8 cellular contexts compared by ENCODE assay signal in the genomic region with DNA sequence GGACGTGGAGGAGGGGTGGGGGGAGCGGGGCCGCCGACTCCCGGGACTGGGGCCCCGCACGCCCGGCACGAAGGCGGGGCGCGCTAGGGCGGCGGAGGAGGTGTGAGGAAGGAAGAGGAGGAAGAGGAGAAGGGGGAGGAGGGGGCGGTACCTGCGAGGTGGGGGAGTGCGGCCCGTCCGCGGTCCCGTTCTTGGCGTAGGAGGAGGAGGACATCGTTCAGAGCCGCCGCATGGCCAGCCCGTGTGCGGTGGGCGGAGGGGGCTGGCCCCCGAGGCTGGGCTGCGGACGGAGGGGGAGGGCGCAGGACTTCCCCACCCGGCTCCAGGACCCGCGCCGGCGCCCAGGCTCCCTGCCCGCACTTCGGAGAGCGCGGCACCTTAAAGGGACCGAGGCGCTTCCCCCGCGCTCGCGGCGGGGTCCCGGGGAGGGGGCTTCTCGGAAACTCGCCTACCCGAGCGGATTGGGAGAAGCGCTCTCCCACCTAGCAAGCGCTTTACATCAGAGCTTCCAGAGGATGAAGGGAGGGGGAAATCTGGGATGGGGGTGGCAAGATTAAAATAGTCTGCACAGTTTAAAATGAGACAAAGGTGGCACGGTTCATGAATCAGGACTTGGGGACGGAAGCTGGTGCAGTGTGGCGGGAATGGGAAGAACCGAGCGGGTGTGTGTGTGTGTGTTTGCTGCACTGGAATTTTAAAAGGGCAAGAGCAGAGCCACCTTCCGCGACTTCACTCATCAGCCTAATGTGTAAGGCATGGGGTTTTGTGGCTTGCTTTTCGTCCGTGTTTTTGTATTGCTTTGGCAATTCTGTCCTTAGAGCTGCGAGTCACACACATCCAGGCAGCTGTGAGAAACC. TPM values are rescaled to one million over a fixed set of nuclear protein-coding genes. Genes with fewer than 3 reads are reported as not detected.
DNase-seq lines count a peak whose midpoint lies in the region; ATAC-seq and TF ChIP-seq lines count a peak whose summit lies in the region.

Gene CACNB4 (minus strand): TSS at position 247 of the 857 bp plus-strand sequence.

- H3K36me3 Mint-ChIP-seq in activated CD4-positive, alpha-beta T cell treated with anti-CD3 and anti-CD28 coated beads, Interleukin-2, amount 10 ng/mL, durations not matched to agents 24 days and 14 days (ENCODE audit: low read depth): no peaks in the 10 kb centered on the region

- H3K4me3 ChIP-seq in HL-60 (replicated peaks; ENCODE audit: insufficient read depth, low read length): peak within 1 kb of the TSS; percentile 75
- H3K4me3 ChIP-seq in fibroblast of villous mesenchyme (ENCODE audit: low read depth, low read length): peak within 1 kb of the TSS; percentile 54

- peak within 1 kb of the TSS; percentile 84 for H3K4me3 Mint-ChIP-seq in activated CD4-positive, alpha-beta T cell treated with anti-CD3 and anti-CD28 coated beads, Interleukin-2, amount 10 ng/mL, durations not matched to agents 24 days and 14 days

- no peak for ATAC-seq in HG03439 (IDR thresholded peaks at IDR 0.05; ENCODE audit: unreplicated experiment)
- ATAC-seq in HG02763 (IDR thresholded peaks at IDR 0.05; ENCODE audit: unreplicated experiment): no peak

- peaks cover 16% of the 10 kb centered on the region for H3K4me1 Mint-ChIP-seq in activated CD4-positive, alpha-beta T cell treated with anti-CD3 and anti-CD28 coated beads, Interleukin-2, amount 10 ng/mL, durations not matched to agents 24 days and 14 days

- intact Hi-C loops in activated CD4-positive, alpha-beta T cell treated with anti-CD3 and anti-CD28 coated beads, Interleukin-2, amount 10 ng/mL, durations not matched to agents 24 days and 14 days (cut with micrococcal nuclease): loop anchor here (2.0 kb wide), 1 partner anchor 76 kb away; the partner anchor contains the start of gene STAM2

- H3K9me3 Mint-ChIP-seq in activated CD4-positive, alpha-beta T cell treated with anti-CD3 and anti-CD28 coated beads, Interleukin-2, amount 10 ng/mL, durations not matched to agents 24 days and 14 days: no peaks in the 10 kb centered on the region

- TF ChIP-seq CTCF in HL-60 (IDR thresholded peaks at IDR 0.05; ENCODE audit: insufficient read depth, low read length) (no peak), fibroblast of villous mesenchyme (IDR thresholded peaks at IDR 0.05; ENCODE audit: insufficient read depth, low read depth, low read length) (no peak)

- H3K27ac Mint-ChIP-seq in activated CD4-positive, alpha-beta T cell treated with anti-CD3 and anti-CD28 coated beads, Interleukin-2, amount 10 ng/mL, durations not matched to agents 24 days and 14 days: peak within 1 kb of the TSS; percentile 14

- H3K27me3 ChIP-seq in HL-60 (ENCODE audit: insufficient read depth, poor library complexity, severe bottlenecking): no peaks in the 10 kb centered on the region

- H3K27me3 Mint-ChIP-seq in activated CD4-positive, alpha-beta T cell treated with anti-CD3 and anti-CD28 coated beads, Interleukin-2, amount 10 ng/mL, durations not matched to agents 24 days and 14 days: peaks cover 54% of the 10 kb centered on the region

- DNase-seq in activated naive CD4-positive, alpha-beta T cell treated with Interleukin-2 at 50 U/mL for 16 hours: peak; percentile 2
- no peak for DNase-seq in activated naive CD4-positive, alpha-beta T cell (lab: John Stamatoyannopoulos, UW)
- DNase-seq in HL-60 (ENCODE audit: low read depth in 1 of 2, low spot score in 1 of 2): peak; percentile 10 to 55
- DNase-seq in activated CD4-positive, alpha-beta T cell treated with anti-CD3 and anti-CD28 coated beads, Interleukin-2, amount 10 ng/mL, durations not matched to agents 24 days and 14 days: peak; percentile 65
- DNase-seq in fibroblast of villous mesenchyme (ENCODE audit: low read depth): peak; percentile 8
- peak; percentile 19 for DNase-seq in occipital lobe (lab: John Stamatoyannopoulos, UW)

- no peak within 1 kb of the TSS for H3K27ac ChIP-seq in HL-60 (replicated peaks)

RNA-seq across cellular contexts. Expression of gene CACNB4, which starts in this region (rescaled TPM):
- total RNA-seq in activated CD4-positive, alpha-beta T cell treated with anti-CD3 and anti-CD28 coated beads, Interleukin-2, amount 10 ng/mL, durations not matched to agents 24 days and 14 days: 0.19 and 0.31 TPM in 2 replicates
- total RNA-seq in fibroblast of villous mesenchyme (0.32 and 0.43 TPM in 2 replicates), occipital lobe (70.2 TPM)

Comparison
In these comparisons a context has a peak if more than half of its experiments do, and no peak if none do; other contexts are left out.
1. RNA of gene CACNB4 (total RNA-seq): 70.2 TPM in occipital lobe (single experiment); 0.32 to 0.43 TPM in fibroblast of villous mesenchyme and 0.19 to 0.31 TPM in activated CD4-positive, alpha-beta T cell treated with anti-CD3 and anti-CD28 coated beads, Interleukin-2, amount 10 ng/mL, durations not matched to agents 24 days and 14 days; every median in the first group is over 10 times any median in the second.
2. DNase-seq: peak in activated naive CD4-positive, alpha-beta T cell treated with Interleukin-2 at 50 U/mL for 16 hours (single experiment), HL-60 (2 of 2) and occipital lobe (single experiment); none in activated naive CD4-positive, alpha-beta T cell (0 of 4).
3. Peak in DNase-seq in activated CD4-positive, alpha-beta T cell treated with anti-CD3 and anti-CD28 coated beads, Interleukin-2, amount 10 ng/mL, durations not matched to agents 24 days and 14 days; RNA of the gene not detected or under 1 TPM.
4. Peak in DNase-seq and H3K4me3 ChIP-seq in fibroblast of villous mesenchyme; RNA of the gene not detected or under 1 TPM.